1 cellular context compared by ENCODE assay signal in genomic region chr5:97043511-97043910, GRCh38.
TF ChIP-seq lines count a peak whose summit lies in the region.

No MANE protein-coding gene starts in this region.

TF ChIP-seq in HepG2, 621 proteins besides CTCF, POLR2A, EP300 and RAD21 (continued from another document):
- TF ChIP-seq, protein P1, sequence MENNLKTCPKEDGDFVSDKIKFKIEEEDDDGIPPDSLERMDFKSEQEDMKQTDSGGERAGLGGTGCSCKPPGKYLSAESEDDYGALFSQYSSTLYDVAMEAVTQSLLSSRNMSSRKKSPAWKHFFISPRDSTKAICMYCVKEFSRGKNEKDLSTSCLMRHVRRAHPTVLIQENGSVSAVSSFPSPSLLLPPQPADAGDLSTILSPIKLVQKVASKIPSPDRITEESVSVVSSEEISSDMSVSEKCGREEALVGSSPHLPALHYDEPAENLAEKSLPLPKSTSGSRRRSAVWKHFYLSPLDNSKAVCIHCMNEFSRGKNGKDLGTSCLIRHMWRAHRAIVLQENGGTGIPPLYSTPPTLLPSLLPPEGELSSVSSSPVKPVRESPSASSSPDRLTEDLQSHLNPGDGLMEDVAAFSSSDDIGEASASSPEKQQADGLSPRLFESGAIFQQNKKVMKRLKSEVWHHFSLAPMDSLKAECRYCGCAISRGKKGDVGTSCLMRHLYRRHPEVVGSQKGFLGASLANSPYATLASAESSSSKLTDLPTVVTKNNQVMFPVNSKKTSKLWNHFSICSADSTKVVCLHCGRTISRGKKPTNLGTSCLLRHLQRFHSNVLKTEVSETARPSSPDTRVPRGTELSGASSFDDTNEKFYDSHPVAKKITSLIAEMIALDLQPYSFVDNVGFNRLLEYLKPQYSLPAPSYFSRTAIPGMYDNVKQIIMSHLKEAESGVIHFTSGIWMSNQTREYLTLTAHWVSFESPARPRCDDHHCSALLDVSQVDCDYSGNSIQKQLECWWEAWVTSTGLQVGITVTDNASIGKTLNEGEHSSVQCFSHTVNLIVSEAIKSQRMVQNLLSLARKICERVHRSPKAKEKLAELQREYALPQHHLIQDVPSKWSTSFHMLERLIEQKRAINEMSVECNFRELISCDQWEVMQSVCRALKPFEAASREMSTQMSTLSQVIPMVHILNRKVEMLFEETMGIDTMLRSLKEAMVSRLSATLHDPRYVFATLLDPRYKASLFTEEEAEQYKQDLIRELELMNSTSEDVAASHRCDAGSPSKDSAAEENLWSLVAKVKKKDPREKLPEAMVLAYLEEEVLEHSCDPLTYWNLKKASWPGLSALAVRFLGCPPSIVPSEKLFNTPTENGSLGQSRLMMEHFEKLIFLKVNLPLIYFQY (CRISPR knock-in tag; IDR thresholded peaks at IDR 0.05; ENCODE audit: borderline replicate concordance) = no peak
- no peak for TF ChIP-seq NFIC (IDR thresholded peaks at IDR 0.05; ENCODE audit: low read length)
- TF ChIP-seq, protein P2, sequence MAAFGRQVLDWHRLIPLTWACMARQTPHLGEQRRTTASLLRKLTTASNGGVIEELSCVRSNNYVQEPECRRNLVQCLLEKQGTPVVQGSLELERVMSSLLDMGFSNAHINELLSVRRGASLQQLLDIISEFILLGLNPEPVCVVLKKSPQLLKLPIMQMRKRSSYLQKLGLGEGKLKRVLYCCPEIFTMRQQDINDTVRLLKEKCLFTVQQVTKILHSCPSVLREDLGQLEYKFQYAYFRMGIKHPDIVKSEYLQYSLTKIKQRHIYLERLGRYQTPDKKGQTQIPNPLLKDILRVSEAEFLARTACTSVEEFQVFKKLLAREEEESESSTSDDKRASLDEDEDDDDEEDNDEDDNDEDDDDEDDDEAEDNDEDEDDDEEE (CRISPR knock-in tag; IDR thresholded peaks at IDR 0.05) = no peak
- no peak for TF ChIP-seq RBM22 (optimal IDR thresholded peaks at IDR 0.05; ENCODE audit: low read length)
- no peak for TF ChIP-seq TCF7 (IDR thresholded peaks at IDR 0.05; ENCODE audit: low read depth)
- TF ChIP-seq ZNF335 (CRISPR knock-in tag; IDR thresholded peaks at IDR 0.05) = no peak
- TF ChIP-seq ZNF124 (CRISPR knock-in tag; IDR thresholded peaks at IDR 0.05) = no peak
- no peak for TF ChIP-seq ZBTB7A (CRISPR knock-in tag; IDR thresholded peaks at IDR 0.05)
- TF ChIP-seq, protein P3, sequence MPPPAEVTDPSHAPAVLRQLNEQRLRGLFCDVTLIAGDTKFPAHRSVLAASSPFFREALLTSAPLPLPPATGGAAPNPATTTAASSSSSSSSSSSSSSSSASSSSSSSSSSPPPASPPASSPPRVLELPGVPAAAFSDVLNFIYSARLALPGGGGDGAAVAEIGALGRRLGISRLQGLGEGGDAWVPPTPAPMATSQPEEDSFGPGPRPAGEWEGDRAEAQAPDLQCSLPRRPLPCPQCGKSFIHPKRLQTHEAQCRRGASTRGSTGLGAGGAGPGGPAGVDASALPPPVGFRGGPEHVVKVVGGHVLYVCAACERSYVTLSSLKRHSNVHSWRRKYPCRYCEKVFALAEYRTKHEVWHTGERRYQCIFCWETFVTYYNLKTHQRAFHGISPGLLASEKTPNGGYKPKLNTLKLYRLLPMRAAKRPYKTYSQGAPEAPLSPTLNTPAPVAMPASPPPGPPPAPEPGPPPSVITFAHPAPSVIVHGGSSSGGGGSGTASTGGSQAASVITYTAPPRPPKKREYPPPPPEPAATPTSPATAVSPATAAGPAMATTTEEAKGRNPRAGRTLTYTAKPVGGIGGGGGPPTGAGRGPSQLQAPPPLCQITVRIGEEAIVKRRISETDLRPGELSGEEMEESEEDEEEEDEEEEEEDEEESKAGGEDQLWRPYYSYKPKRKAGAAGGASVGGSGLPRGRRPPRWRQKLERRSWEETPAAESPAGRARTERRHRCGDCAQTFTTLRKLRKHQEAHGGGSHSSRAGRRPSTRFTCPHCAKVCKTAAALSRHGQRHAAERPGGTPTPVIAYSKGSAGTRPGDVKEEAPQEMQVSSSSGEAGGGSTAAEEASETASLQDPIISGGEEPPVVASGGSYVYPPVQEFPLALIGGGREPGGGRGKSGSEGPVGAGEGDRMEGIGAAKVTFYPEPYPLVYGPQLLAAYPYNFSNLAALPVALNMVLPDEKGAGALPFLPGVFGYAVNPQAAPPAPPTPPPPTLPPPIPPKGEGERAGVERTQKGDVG (CRISPR knock-in tag; IDR thresholded peaks at IDR 0.05; ENCODE audit: borderline replicate concordance) = no peak
- no peak for TF ChIP-seq PHF21A (CRISPR knock-in tag; IDR thresholded peaks at IDR 0.05)
- TF ChIP-seq ZFAT (CRISPR knock-in tag; conservative IDR thresholded peaks at IDR 0.05) = no peak
